1 cellular context compared by ENCODE assay signal in genomic region chr10:125009580-125010235, GRCh38.
TF ChIP-seq lines count a peak whose summit lies in the region.

No MANE protein-coding gene starts in this region.

TF ChIP-seq in H1, 55 proteins besides CTCF, POLR2A, EP300 and RAD21 (continued from another document):
- no peak for TF ChIP-seq HDAC2 (IDR thresholded peaks at IDR 0.05; ENCODE audit: borderline replicate concordance in 1 of 2, low read depth in 2 of 2, low read length in 2 of 2)
- TF ChIP-seq MAX (IDR thresholded peaks at IDR 0.05): no peak
